ENCODE assay signal across 12 cellular contexts in the genomic region with DNA sequence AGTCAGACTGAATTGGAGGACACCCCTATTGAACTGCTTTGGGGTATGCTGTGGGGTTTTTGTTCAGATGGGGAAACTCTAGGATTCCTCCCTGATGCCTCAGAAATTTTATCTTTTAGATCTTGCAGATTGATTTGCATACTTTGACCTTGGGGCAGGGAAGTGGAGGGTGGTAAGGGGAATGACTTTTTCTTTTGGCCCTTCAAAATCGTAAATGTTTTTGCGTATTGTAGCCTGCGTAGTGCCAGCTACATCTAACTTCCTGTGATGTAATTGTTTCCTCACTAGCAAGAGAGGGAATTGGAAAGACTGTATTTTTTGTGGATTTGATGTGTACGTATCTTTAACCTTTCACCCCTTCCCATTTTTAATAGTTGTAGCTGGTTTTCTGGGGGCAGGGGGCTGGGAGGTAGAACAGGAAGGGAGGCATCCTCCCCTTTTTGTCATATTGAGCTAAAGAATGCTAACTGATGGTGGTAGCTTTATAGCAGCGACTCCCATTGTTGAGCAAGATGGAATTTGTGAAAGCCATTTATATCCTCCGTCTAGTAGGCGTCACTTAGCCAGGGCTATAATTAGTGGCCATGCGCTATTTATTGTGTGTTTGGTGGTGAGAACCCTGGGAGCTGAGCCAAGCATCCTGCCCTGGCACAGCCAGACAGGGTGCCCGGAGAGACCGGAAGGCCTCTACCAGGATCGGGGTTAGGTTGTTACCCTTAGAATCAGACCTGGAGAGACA. TPM values are rescaled to one million over a fixed set of nuclear protein-coding genes. Genes with fewer than 3 reads are reported as not detected.
DNase-seq lines count a peak whose midpoint lies in the region; ATAC-seq, FAIRE-seq and TF ChIP-seq lines count a peak whose summit lies in the region.
"Had no signal": no experiment of that assay in that cellular context is flagged by ENCODE, and none has a peak within 500 bp of the region (broad histone marks: within the 10 kb centered on the region; RNA-seq: fewer than 3 reads in every experiment).

No MANE protein-coding gene starts in this region.

- intact Hi-C loops in psoas muscle (cut with DNase I): no loop called here

- H3K27ac Mint-ChIP-seq in activated T-cell treated with anti-CD3 and anti-CD28 coated beads, Interleukin-2, amount 50 U/mL, for 72 hours: peak overlapping the region; percentile 66
- H3K27ac Mint-ChIP-seq in brain: peak overlapping the region in 3 of 5 experiments; percentile 19 to 79 (median 61)

- H3K9me3 Mint-ChIP-seq in activated T-cell treated with anti-CD3 and anti-CD28 coated beads, Interleukin-2, amount 50 U/mL, for 72 hours: peaks cover 0 to 2% of the 10 kb centered on the region in 2 donors
- peaks cover 0 to 6% (median 0%) of the 10 kb centered on the region in 5 experiments for H3K9me3 Mint-ChIP-seq in brain
- H3K9me3 Mint-ChIP-seq: dendritic cell treated with granulocyte-macrophage colony-stimulating factor and Interleukin-4, amounts not matched to agents 40 ng/mL and 50 ng/mL, for 4 days had no signal

- H3K4me3 ChIP-seq in psoas muscle: no peak overlapping the region
- H3K4me3 ChIP-seq: SK-N-MC had no signal

- 36 to 49% (median 45%) methylated on average over 11 of the region's 11 CpGs for WGBS in psoas muscle, 3 donors

- H3K4me1 ChIP-seq in psoas muscle: peaks cover 9% of the 10 kb centered on the region

- H3K27me3 Mint-ChIP-seq in activated T-cell treated with anti-CD3 and anti-CD28 coated beads, Interleukin-2, amount 50 U/mL, for 72 hours (ENCODE audit: low read depth): no peaks in the 10 kb centered on the region
- H3K27me3 Mint-ChIP-seq in brain: peaks cover 17% of the 10 kb centered on the region

- peaks cover 45 to 73% of the 10 kb centered on the region in 2 donors for H3K36me3 Mint-ChIP-seq in activated T-cell treated with anti-CD3 and anti-CD28 coated beads, Interleukin-2, amount 50 U/mL, for 72 hours (ENCODE audit: insufficient read depth in 2 of 2)
- H3K36me3 Mint-ChIP-seq in brain: peaks cover 37% of the 10 kb centered on the region

- H3K9me3 ChIP-seq in psoas muscle: no peaks in the 10 kb centered on the region

- H3K27me3 ChIP-seq in psoas muscle (ENCODE audit: insufficient read depth in 3 of 3, low read length in 2 of 3): no peaks in the 10 kb centered on the region

- FAIRE-seq in GM12891 (lab: Jason Lieb, UNC): no peak

- TF ChIP-seq POLR2A in GM12891 (IDR thresholded peaks at IDR 0.05; ENCODE audit: low read depth, low read length): no peak

- H3K4me1 Mint-ChIP-seq in activated T-cell treated with anti-CD3 and anti-CD28 coated beads, Interleukin-2, amount 50 U/mL, for 72 hours (ENCODE audit: low read depth): peaks cover 90% of the 10 kb centered on the region
- H3K4me1 Mint-ChIP-seq in brain: peaks cover 33% of the 10 kb centered on the region

- no peak for TF ChIP-seq CTCF in brain (conservative IDR thresholded peaks at IDR 0.05)
- no peak for TF ChIP-seq CTCF in psoas muscle (IDR thresholded peaks at IDR 0.05)

- H3K27ac ChIP-seq in psoas muscle: no peak overlapping the region
- H3K27ac ChIP-seq: SK-N-MC, VCaP had no signal

- DNase-seq in activated T-cell treated with anti-CD3 and anti-CD28 coated beads, Interleukin-2, amount 50 U/mL, for 72 hours: no peak
- no peak for DNase-seq in activated T-cell treated with anti-CD3 and anti-CD28 coated beads, Interleukin-2, amount 50 U/mL, for 48 hours
- DNase-seq in NCI-H2227 (lab: John Stamatoyannopoulos, UW; ENCODE audit: unreplicated experiment) (peak; percentile 80), psoas muscle (no peak), NCI-H146 treated with DMSO at 0.1 percent for 48 hours (lab: John Stamatoyannopoulos, UW; ENCODE audit: unreplicated experiment) (no peak), GM12891 (ENCODE audit: insufficient read length, low spot score) (no peak)
- DNase-seq: posterior cingulate gyrus had no signal

- no peak for ATAC-seq in activated T-cell treated with anti-CD3 and anti-CD28 coated beads, Interleukin-2, amount 50 U/mL, for 72 hours (replicated peaks in 1 of 2)
- ATAC-seq in psoas muscle: peak; percentile 70 to 89 (median 75)
- no peak for ATAC-seq in HG03280 (IDR thresholded peaks at IDR 0.05; ENCODE audit: unreplicated experiment)

- H3K4me3 Mint-ChIP-seq in activated T-cell treated with anti-CD3 and anti-CD28 coated beads, Interleukin-2, amount 50 U/mL, for 72 hours: peak overlapping the region in 1 of 2 donors; percentile 2
- no peak overlapping the region for H3K4me3 Mint-ChIP-seq in brain
- H3K4me3 Mint-ChIP-seq: dendritic cell treated with granulocyte-macrophage colony-stimulating factor and Interleukin-4, amounts not matched to agents 40 ng/mL and 50 ng/mL, for 4 days had no signal

- H3K36me3 ChIP-seq in psoas muscle (ENCODE audit: insufficient read depth in 1 of 2, low read depth in 1 of 2): peaks cover 2 to 8% of the 10 kb centered on the region in 2 donors

TF ChIP-seq in GM12891, 5 proteins besides CTCF, POLR2A, EP300 and RAD21:
- TF ChIP-seq PAX5 (IDR thresholded peaks at IDR 0.05; ENCODE audit: insufficient read depth, low read length, severe bottlenecking) (no peak), POLR2AphosphoS5 (IDR thresholded peaks at IDR 0.05; ENCODE audit: low read depth, low read length) (no peak), POU2F2 (IDR thresholded peaks at IDR 0.05; ENCODE audit: low read depth, low read length) (no peak), TAF1 (IDR thresholded peaks at IDR 0.05; ENCODE audit: low read depth, low read length) (no peak), SPI1 (IDR thresholded peaks at IDR 0.05; ENCODE audit: low read depth, low read length) (no peak)

RNA-seq across cellular contexts. Expression of gene DUSP5, which starts 11.3 kb away (rescaled TPM):
- 100 to 1,000 TPM; 122 to 242 TPM for total RNA-seq in activated T-cell treated with anti-CD3 and anti-CD28 coated beads, Interleukin-2, amount 50 U/mL, for 72 hours
- polyA plus RNA-seq in brain (ENCODE audit: insufficient read depth, low read depth, low replicate concordance) (2.8 TPM), psoas muscle (10 to 100 TPM in 1 of 3 donors, 1 to 10 TPM in 2; 1.2 to 77.5 (median 1.9) TPM)
- 1 to 10 TPM; 1.3 to 2.9 (median 2.4) TPM for total RNA-seq in psoas muscle
- 60.6 TPM for polyA plus RNA-seq in GM12891 (2012; ENCODE audit: low read depth, missing spikeins)

RNA-seq across cellular contexts. Expression of gene SMC3, which starts 58.5 kb away (rescaled TPM):
- total RNA-seq in activated T-cell treated with anti-CD3 and anti-CD28 coated beads, Interleukin-2, amount 50 U/mL, for 72 hours: 10 to 100 TPM; 79.7 to 85.6 TPM
- polyA plus RNA-seq in brain (ENCODE audit: insufficient read depth, low read depth, low replicate concordance) (24.9 TPM), psoas muscle (10 to 100 TPM; 15.3 to 25.3 (median 15.4) TPM)
- total RNA-seq in psoas muscle: 10 to 100 TPM; 18.4 to 20.6 (median 19.5) TPM
- polyA plus RNA-seq in GM12891 (2012; ENCODE audit: low read depth, missing spikeins): 30.3 TPM

Comparison
In these comparisons a context has a peak if more than half of its experiments do, and no peak if none do; other contexts are left out.
1. ATAC-seq: peak in psoas muscle (4 of 4); none in activated T-cell treated with anti-CD3 and anti-CD28 coated beads, Interleukin-2, amount 50 U/mL, for 72 hours (0 of 2) and HG03280 (single experiment).
2. RNA of gene DUSP5, which starts 11.3 kb away (total RNA-seq): 122 to 242 TPM in activated T-cell treated with anti-CD3 and anti-CD28 coated beads, Interleukin-2, amount 50 U/mL, for 72 hours; 1.3 to 2.9 TPM in psoas muscle; every median in the first group is over 10 times any median in the second.